ENCODE assay signal across 8 cellular contexts in the genomic region with DNA sequence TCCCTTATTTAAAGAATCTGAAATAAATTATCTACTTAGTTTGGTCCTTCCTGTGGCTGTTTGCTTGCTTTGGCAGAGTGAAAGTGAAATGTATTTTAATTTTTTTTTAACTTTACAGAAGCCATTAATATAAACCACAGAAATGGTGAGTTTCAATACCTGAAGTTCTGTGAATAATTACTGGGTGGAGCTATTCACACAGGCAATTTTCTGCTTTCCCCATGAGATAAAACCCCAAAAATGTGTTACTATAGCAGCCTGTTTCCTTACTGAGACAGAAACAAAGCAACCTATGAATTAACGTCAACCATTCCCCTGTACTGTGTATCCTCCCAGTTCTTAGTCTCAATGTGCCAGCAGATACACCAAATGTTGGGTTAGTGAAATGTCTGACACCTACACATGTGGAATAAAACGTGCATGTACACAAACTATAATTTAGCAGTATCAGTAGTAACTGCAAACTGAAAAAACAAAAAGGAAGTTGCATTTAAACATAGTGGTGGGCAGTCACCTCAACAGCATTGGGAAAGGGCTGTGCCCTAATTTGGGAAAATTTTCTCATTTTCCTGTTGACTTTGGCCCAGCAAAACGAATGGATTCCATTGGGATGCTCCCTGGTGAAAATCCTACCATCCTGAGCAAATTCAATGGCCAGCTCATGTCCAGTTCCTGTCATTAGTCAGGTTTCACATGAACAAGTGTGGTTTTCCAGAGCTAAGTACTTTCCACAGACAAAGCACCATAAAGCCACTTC.
DNase-seq lines count a peak whose midpoint lies in the region; ATAC-seq and TF ChIP-seq lines count a peak whose summit lies in the region.

No MANE protein-coding gene starts in this region.

- H3K36me3 Mint-ChIP-seq in activated naive CD4-positive, alpha-beta T cell treated with anti-CD3 and anti-CD28 coated beads, Interleukin-2, amount 10 ng/mL, durations not matched to agents 7 days and 5 days, result no peaks in the 10 kb centered on the region
- peaks cover 4% of the 10 kb centered on the region for H3K36me3 Mint-ChIP-seq in activated naive CD8-positive, alpha-beta T cell

- H3K4me3 ChIP-seq in tibial artery, result no peak overlapping the region

- H3K36me3 ChIP-seq in tibial artery, result no peaks in the 10 kb centered on the region

- no peaks in the 10 kb centered on the region for H3K9me3 ChIP-seq in tibial artery

- H3K9me3 Mint-ChIP-seq in activated naive CD4-positive, alpha-beta T cell treated with anti-CD3 and anti-CD28 coated beads, Interleukin-2, amount 10 ng/mL, durations not matched to agents 7 days and 5 days, result no peaks in the 10 kb centered on the region
- H3K9me3 Mint-ChIP-seq in activated naive CD8-positive, alpha-beta T cell (ENCODE audit: low read depth), result no peaks in the 10 kb centered on the region

- CTCF ChIA-PET in activated naive CD4-positive, alpha-beta T cell treated with anti-CD3 and anti-CD28 coated beads, Interleukin-2, amount 10 ng/mL, durations not matched to agents 7 days and 5 days (lab: Charles Lee), result interaction anchor here (0.6 to 3.6 kb wide), 6 partner anchors 17 to 438 kb away, joined by 3 to 14 read pairs (median 4); no protein-coding TSS in a partner anchor

- intact Hi-C loops in tibial artery (cut with DNase I; ENCODE audit: low total_unique reads), result no loop called here

- peak overlapping the region; percentile 64 for H3K27ac Mint-ChIP-seq in activated naive CD4-positive, alpha-beta T cell treated with anti-CD3 and anti-CD28 coated beads, Interleukin-2, amount 10 ng/mL, durations not matched to agents 7 days and 5 days
- H3K27ac Mint-ChIP-seq in activated naive CD8-positive, alpha-beta T cell, result peak overlapping the region; percentile 84

- DNase-seq in activated naive CD4-positive, alpha-beta T cell treated with anti-CD3 and anti-CD28 coated beads, Interleukin-2, amount 10 ng/mL, durations not matched to agents 7 days and 5 days, result no peak
- no peak for DNase-seq in activated naive CD4-positive, alpha-beta T cell treated with anti-CD3 and anti-CD28 coated beads, Interleukin-2, amount 50 U/mL, for 16 hours
- no peak for DNase-seq in tibial artery
- DNase-seq in GF-D8 (lab: John Stamatoyannopoulos, UW), result no peak
- DNase-seq in stimulated activated CD4-positive, alpha-beta T cell treated with anti-CD3 and anti-CD28 coated beads, Interleukin-4, amount 100 ng/mL, for 1 hour, result no peak
- no peak for DNase-seq in stimulated activated naive CD4-positive, alpha-beta T cell treated with Interleukin-2 at 50 U/mL for 16 hours (lab: John Stamatoyannopoulos, UW)

- H3K4me3 Mint-ChIP-seq in activated naive CD4-positive, alpha-beta T cell treated with anti-CD3 and anti-CD28 coated beads, Interleukin-2, amount 10 ng/mL, durations not matched to agents 7 days and 5 days, result no peak overlapping the region
- peak overlapping the region; percentile 48 for H3K4me3 Mint-ChIP-seq in activated naive CD8-positive, alpha-beta T cell

- H3K27me3 ChIP-seq in tibial artery, result no peaks in the 10 kb centered on the region

- H3K4me1 ChIP-seq in tibial artery, result peaks cover 0 to 47% (median 31%) of the 10 kb centered on the region in 4 donors

- ATAC-seq in HG02938 (IDR thresholded peaks at IDR 0.05; ENCODE audit: unreplicated experiment), result peak; percentile 70

- peak overlapping the region; percentile 39 to 61 for H3K27ac ChIP-seq in tibial artery

- peaks cover 35% of the 10 kb centered on the region for H3K4me1 Mint-ChIP-seq in activated naive CD4-positive, alpha-beta T cell treated with anti-CD3 and anti-CD28 coated beads, Interleukin-2, amount 10 ng/mL, durations not matched to agents 7 days and 5 days
- peaks cover 21% of the 10 kb centered on the region for H3K4me1 Mint-ChIP-seq in activated naive CD8-positive, alpha-beta T cell (ENCODE audit: low read depth)

- H3K27me3 Mint-ChIP-seq in activated naive CD4-positive, alpha-beta T cell treated with anti-CD3 and anti-CD28 coated beads, Interleukin-2, amount 10 ng/mL, durations not matched to agents 7 days and 5 days, result peaks cover 19% of the 10 kb centered on the region
- no peaks in the 10 kb centered on the region for H3K27me3 Mint-ChIP-seq in activated naive CD8-positive, alpha-beta T cell

- no peak for TF ChIP-seq CTCF in tibial artery (IDR thresholded peaks at IDR 0.05)
